Comparison of ENCODE assay signal across 25 cellular contexts in the genomic region with DNA sequence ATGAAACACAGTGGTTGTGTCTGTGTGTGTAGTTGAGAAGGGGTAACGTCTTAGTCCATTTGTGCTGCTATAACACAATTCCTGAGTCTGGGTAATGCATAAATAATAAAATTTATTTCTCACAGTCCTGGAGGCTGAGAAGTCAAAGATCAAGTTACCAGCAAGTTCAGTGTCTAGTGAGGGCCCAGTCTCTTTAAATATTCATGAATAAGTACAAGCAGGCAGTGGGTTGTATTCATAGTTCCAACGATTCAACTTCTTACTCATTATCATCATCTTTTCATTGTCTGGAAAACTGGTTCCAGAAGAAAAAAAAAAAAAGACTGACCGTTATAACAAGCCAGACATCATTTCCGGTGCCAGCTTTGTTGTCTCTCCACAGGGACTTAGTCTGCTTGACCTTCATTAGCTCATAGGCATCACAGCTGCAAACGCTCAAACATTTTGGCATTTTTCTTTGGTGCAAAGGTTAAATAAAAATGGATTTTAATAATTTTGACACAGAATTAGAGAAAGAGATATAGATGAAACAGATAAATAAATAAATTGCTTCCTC.
DNase-seq lines count a peak whose midpoint lies in the region; ATAC-seq, FAIRE-seq and TF ChIP-seq lines count a peak whose summit lies in the region.
"Had no signal": no experiment of that assay in that cellular context is flagged by ENCODE, and none has a peak within 500 bp of the region (broad histone marks: within the 10 kb centered on the region; RNA-seq: fewer than 3 reads in every experiment).

No MANE protein-coding gene starts in this region.

- H3K23ac ChIP-seq in neuronal stem cell (ENCODE audit: low read depth, low read length, poor library complexity): no peak overlapping the region

- H3K4me3 ChIP-seq in left ventricle myocardium inferior (no peak overlapping the region), astrocyte (ENCODE audit: insufficient read depth, low read depth, low read length) (no peak overlapping the region), neuronal stem cell (ENCODE audit: low read length in 2 of 2) (no peak overlapping the region)
- H3K4me3 ChIP-seq: BLaER1 had no signal

- H2BK5ac ChIP-seq in neuronal stem cell (ENCODE audit: low read length): no peak overlapping the region

- H3K9me3 ChIP-seq in left ventricle myocardium inferior (replicated peaks) (peaks cover 29% of the 10 kb centered on the region), astrocyte (ENCODE audit: insufficient read depth, low read depth, low read length) (no peaks in the 10 kb centered on the region), neuronal stem cell (replicated peaks in 1 of 2; ENCODE audit: control insufficient read depth in 2 of 2, insufficient read depth in 1 of 2, low read depth in 1 of 2, low read length in 2 of 2) (no peaks in the 10 kb centered on the region)
- H3K9me3 ChIP-seq: BLaER1 had no signal

- H2BK12ac ChIP-seq in neuronal stem cell (ENCODE audit: low read length): no peak overlapping the region

- H3K9ac ChIP-seq in astrocyte (ENCODE audit: low read length) (no peak overlapping the region), neuronal stem cell (ENCODE audit: low read depth, low read length, poor library complexity) (no peak overlapping the region)
- H3K9ac ChIP-seq: BLaER1 had no signal

- no peak overlapping the region for H2AK5ac ChIP-seq in neuronal stem cell (ENCODE audit: low read depth, low read length)

- H3K79me1 ChIP-seq in neuronal stem cell (ENCODE audit: low read depth, low read length): no peaks in the 10 kb centered on the region

- H4K20me1 ChIP-seq in astrocyte (ENCODE audit: insufficient read depth, low read length): no peaks in the 10 kb centered on the region
- H4K20me1 ChIP-seq: BLaER1 had no signal

- no peak overlapping the region for H3K4me2 ChIP-seq in astrocyte (ENCODE audit: low read length)
- no peak overlapping the region for H3K4me2 ChIP-seq in neuronal stem cell (ENCODE audit: insufficient read depth, low read length, poor library complexity, severe bottlenecking)
- H3K4me2 ChIP-seq: BLaER1 had no signal

- H3K4me1 ChIP-seq in left ventricle myocardium inferior: no peaks in the 10 kb centered on the region
- H3K4me1 ChIP-seq in astrocyte (ENCODE audit: insufficient read depth, low read length): peaks cover 5% of the 10 kb centered on the region
- peaks cover 0 to 14% of the 10 kb centered on the region in 2 donors for H3K4me1 ChIP-seq in neuronal stem cell (ENCODE audit: control insufficient read depth in 2 of 2, insufficient read depth in 1 of 2, low read depth in 1 of 2, low read length in 2 of 2)

- H3K27me3 ChIP-seq in left ventricle myocardium inferior (ENCODE audit: low read depth) (no peaks in the 10 kb centered on the region), astrocyte (ENCODE audit: insufficient read depth, low read length) (no peaks in the 10 kb centered on the region), neuronal stem cell (ENCODE audit: control insufficient read depth in 3 of 3, insufficient read depth in 3 of 3, low read depth in 1 of 3, low read length in 3 of 3) (no peaks in the 10 kb centered on the region)
- H3K27me3 ChIP-seq: BLaER1 had no signal

- H3K9me3 Mint-ChIP-seq in astrocyte (ENCODE audit: unreplicated experiment): peaks cover 3% of the 10 kb centered on the region

- H2BK120ac ChIP-seq in neuronal stem cell (ENCODE audit: low read depth, low read length): no peak overlapping the region

- TF ChIP-seq CTCF in left ventricle myocardium inferior (IDR thresholded peaks at IDR 0.05; ENCODE audit: borderline replicate concordance) (no peak), astrocyte (IDR thresholded peaks at IDR 0.05; ENCODE audit: insufficient read depth, low read depth, low read length) (no peak)

- H3K27ac Mint-ChIP-seq in astrocyte (ENCODE audit: unreplicated experiment): peak overlapping the region; percentile 22
- H3K27ac Mint-ChIP-seq: CD4-positive, alpha-beta T cell; T-cell had no signal

- H3K36me3 ChIP-seq in left ventricle myocardium inferior (no peaks in the 10 kb centered on the region), astrocyte (ENCODE audit: insufficient read depth, low read length) (no peaks in the 10 kb centered on the region), neuronal stem cell (replicated peaks in 1 of 2; ENCODE audit: control insufficient read depth in 2 of 2, insufficient read depth in 2 of 2, low read length in 2 of 2) (no peaks in the 10 kb centered on the region)
- H3K36me3 ChIP-seq: BLaER1 had no signal

- no peak overlapping the region for H2BK15ac ChIP-seq in neuronal stem cell (ENCODE audit: low read length)

- no peak overlapping the region for H3K27ac ChIP-seq in left ventricle myocardium inferior (replicated peaks)
- no peak overlapping the region for H3K27ac ChIP-seq in astrocyte (ENCODE audit: low read depth, low read length)
- no peak overlapping the region for H3K27ac ChIP-seq in neuronal stem cell (replicated peaks; ENCODE audit: low read length)
- H3K27ac ChIP-seq: BLaER1 had no signal

- H3K4ac ChIP-seq in neuronal stem cell (ENCODE audit: low read length): no peak overlapping the region

- peaks cover 4% of the 10 kb centered on the region for H3K4me1 Mint-ChIP-seq in astrocyte (ENCODE audit: low read depth, unreplicated experiment)
- H3K4me1 Mint-ChIP-seq: T-cell had no signal

- H3K27me3 Mint-ChIP-seq in astrocyte (ENCODE audit: low read depth, unreplicated experiment): no peaks in the 10 kb centered on the region
- H3K27me3 Mint-ChIP-seq: CD4-positive, alpha-beta T cell; T-cell had no signal

- H3K79me2 ChIP-seq in astrocyte (ENCODE audit: insufficient read depth, low read length): no peaks in the 10 kb centered on the region

- intact Hi-C loops in Right ventricle myocardium inferior (cut with DNase I) (no loop called here), left ventricle myocardium inferior (cut with micrococcal nuclease) (no loop called here)

- no peak overlapping the region for H4K91ac ChIP-seq in neuronal stem cell (ENCODE audit: low read depth, low read length, poor library complexity)

- H2AFZ ChIP-seq in astrocyte (ENCODE audit: low read depth, low read length) (no peak overlapping the region), neuronal stem cell (ENCODE audit: low read length) (peak overlapping the region; percentile 38)

- H3K36me3 Mint-ChIP-seq in astrocyte (ENCODE audit: low read depth, unreplicated experiment): peaks cover 3% of the 10 kb centered on the region
- H3K36me3 Mint-ChIP-seq: T-cell had no signal

- DNase-seq in Right ventricle myocardium inferior (ENCODE audit: missing footprints) (no peak), left ventricle myocardium inferior (no peak), NCI-H146 treated with DMSO at 0.1 percent for 48 hours (lab: John Stamatoyannopoulos, UW; ENCODE audit: unreplicated experiment) (peak; percentile 53), astrocyte (ENCODE audit: low read depth) (peak; percentile 62), neuronal stem cell (ENCODE audit: low spot score) (no peak), GF-D8 (lab: John Stamatoyannopoulos, UW) (no peak), urothelium cell line (ENCODE audit: low spot score) (no peak)
- DNase-seq: ACHN; CD4-positive, alpha-beta T cell; COR-L47; KG1; MV-4-11; NCI-H187; NCI-H510A; NCI-H82; PC-3; RPMI8226; T-cell had no signal

- H3K14ac ChIP-seq in neuronal stem cell (ENCODE audit: low read length): no peak overlapping the region

- no peak overlapping the region for H3K18ac ChIP-seq in neuronal stem cell (ENCODE audit: low read length)

- WGBS in neuronal stem cell (ENCODE audit: extremely low coverage in 2 of 2, insufficient read length in 2 of 2, insufficient replicate concordance in 1 of 2), 2 donors: no CpG with 5 or more reads among the region's 5 CpGs

- FAIRE-seq in astrocyte (lab: Jason Lieb, UNC) (no peak), urothelium cell line (lab: Jason Lieb, UNC) (no peak)
- FAIRE-seq: G401.6, GM18507, H1, HTR-8/SVneo had no signal

- no peak overlapping the region for H4K8ac ChIP-seq in neuronal stem cell (ENCODE audit: low read depth, low read length)

- H3K4me3 Mint-ChIP-seq in astrocyte (ENCODE audit: unreplicated experiment): no peak overlapping the region
- H3K4me3 Mint-ChIP-seq: CD4-positive, alpha-beta T cell; T-cell had no signal

- peak; percentile 28 for ATAC-seq in Right ventricle myocardium inferior
- ATAC-seq: HCT116, PC-3, SK-N-SH treated with all-trans-retinoic acid at 6 μM for 48 hours, T-cell had no signal

Comparison
In these comparisons a context has a peak if more than half of its experiments do, and no peak if none do; other contexts are left out.
1. DNase-seq: peak in NCI-H146 treated with DMSO at 0.1 percent for 48 hours (single experiment) and astrocyte (single experiment); none in Right ventricle myocardium inferior (single experiment), left ventricle myocardium inferior (single experiment), neuronal stem cell (single experiment), GF-D8 (single experiment) and urothelium cell line (single experiment).